Comparison of ENCODE assay signal across 9 cellular contexts in genomic region chr19:15702590-15702930, GRCh38. TPM values are rescaled to one million over a fixed set of nuclear protein-coding genes. Genes with fewer than 3 reads are reported as not detected.
DNase-seq lines count a peak whose midpoint lies in the region; ATAC-seq and TF ChIP-seq lines count a peak whose summit lies in the region.
"Had no signal": no experiment of that assay in that cellular context is flagged by ENCODE, and none has a peak within 500 bp of the region (broad histone marks: within the 10 kb centered on the region; RNA-seq: fewer than 3 reads in every experiment).

No MANE protein-coding gene starts in this region.

- WGBS in body of pancreas, 2 donors, result 12% methylated on average over 6 of the region's 6 CpGs; no CpG with 5 or more reads in 1 of the 2 donors
- WGBS in lung, 2 donors, result 2 to 4% methylated on average over 6 of the region's 6 CpGs

- no peaks in the 10 kb centered on the region for H3K36me3 ChIP-seq in body of pancreas (replicated peaks in 1 of 2; ENCODE audit: insufficient read depth in 1 of 2, low read depth in 2 of 2)
- H3K36me3 ChIP-seq in lung (ENCODE audit: control insufficient read depth in 2 of 2, insufficient read depth in 2 of 2, low read length in 2 of 2), result no peaks in the 10 kb centered on the region

- DNase-seq in activated T-cell treated with anti-CD3 and anti-CD28 coated beads, Interleukin-2, amount 50 U/mL, for 48 hours, result peak; percentile 27 to 28
- no peak for DNase-seq in activated T-cell treated with anti-CD3 and anti-CD28 coated beads for 4 hours
- peak; percentile 34 for DNase-seq in NCI-H446 treated with DMSO at 0.1 percent for 48 hours (lab: John Stamatoyannopoulos, UW)
- DNase-seq in body of pancreas, result peak; percentile 50 to 74 (median 70)
- DNase-seq in lung (ENCODE audit: low spot score), result peak; percentile 74
- no peak for DNase-seq in GM10266 (ENCODE audit: extremely low spot score)
- no peak for DNase-seq in GM19240 (ENCODE audit: insufficient read length, low spot score)
- no peak for DNase-seq in NCI-H1048 (lab: John Stamatoyannopoulos, UW)

- intact Hi-C loops in body of pancreas (cut with DNase I), result no loop called here

- no peaks in the 10 kb centered on the region for H3K27me3 ChIP-seq in body of pancreas
- H3K27me3 ChIP-seq in lung (ENCODE audit: control insufficient read depth, insufficient read depth), result no peaks in the 10 kb centered on the region

- TF ChIP-seq POLR2A in body of pancreas (IDR thresholded peaks at IDR 0.05), result no peak

- H3K9me3 ChIP-seq in body of pancreas (no peaks in the 10 kb centered on the region), lung (ENCODE audit: control insufficient read depth in 2 of 2, insufficient read depth in 1 of 2, low read length in 1 of 2) (peaks cover 0 to 2% of the 10 kb centered on the region in 2 donors)

- peak; percentile 52 for ATAC-seq in body of pancreas
- ATAC-seq in lung (ENCODE audit: insufficient read depth, low FRiP score), result no peak

- TF ChIP-seq CTCF in body of pancreas (IDR thresholded peaks at IDR 0.05), result peak in 1 of 7 experiments; percentile 7
- no peak for TF ChIP-seq CTCF in lung (IDR thresholded peaks at IDR 0.05; ENCODE audit: control extremely low read depth, extremely low read depth)
- TF ChIP-seq CTCF in GM10266 (IDR thresholded peaks at IDR 0.05; ENCODE audit: control insufficient read depth, insufficient read depth, low read depth, missing control alignments), result no peak

- H3K4me1 ChIP-seq in body of pancreas, result no peaks in the 10 kb centered on the region
- no peaks in the 10 kb centered on the region for H3K4me1 ChIP-seq in lung (ENCODE audit: control insufficient read depth in 2 of 2, insufficient read depth in 2 of 2, low read length in 2 of 2)

- no peak overlapping the region for H3K4me3 ChIP-seq in body of pancreas
- no peak overlapping the region for H3K4me3 ChIP-seq in lung

- no peak overlapping the region for H3K27ac ChIP-seq in body of pancreas
- no peak overlapping the region for H3K27ac ChIP-seq in lung (ENCODE audit: low read depth in 1 of 2, low read length in 1 of 2)

RNA-seq across cellular contexts. Expression of gene OR10H2, which starts 25.3 kb away (rescaled TPM):
- not detected for total RNA-seq in body of pancreas
- not detected for total RNA-seq in lung
- not detected for polyA plus RNA-seq in lung
- total RNA-seq: CD8-positive, alpha-beta memory T cell had no signal
- polyA plus RNA-seq: CD8-positive, alpha-beta memory T cell had no signal

RNA-seq across cellular contexts. Expression of gene CYP4F12, which starts 29.7 kb away (rescaled TPM):
- total RNA-seq in body of pancreas (10 to 100 TPM in 1 of 2 donors, not detected in 1; 15.8 TPM), lung (1 to 10 TPM; 4.0 to 4.2 TPM)
- polyA plus RNA-seq in lung, result 1 to 10 TPM in 1 of 2 donors, under 1 TPM in 1; 0.85 to 2.3 TPM
- polyA plus RNA-seq: CD8-positive, alpha-beta memory T cell had no signal

RNA-seq across cellular contexts. Expression of gene OR10H3, which starts 35.2 kb away (rescaled TPM):
- total RNA-seq in body of pancreas (not detected), lung (not detected)
- polyA plus RNA-seq in lung, result not detected
- total RNA-seq: CD8-positive, alpha-beta memory T cell had no signal
- polyA plus RNA-seq: CD8-positive, alpha-beta memory T cell had no signal

Comparison
In these comparisons a context has a peak if more than half of its experiments do, and no peak if none do; other contexts are left out.
1. DNase-seq: peak in activated T-cell treated with anti-CD3 and anti-CD28 coated beads, Interleukin-2, amount 50 U/mL, for 48 hours (2 of 2), NCI-H446 treated with DMSO at 0.1 percent for 48 hours (single experiment), body of pancreas (4 of 4) and lung (single experiment); none in activated T-cell treated with anti-CD3 and anti-CD28 coated beads for 4 hours (single experiment), GM10266 (single experiment), GM19240 (single experiment) and NCI-H1048 (single experiment).